ENCODE assay signal across 33 cellular contexts in genomic region chr1:178993559-178993958, GRCh38. TPM values are rescaled to one million over a fixed set of nuclear protein-coding genes. Genes with fewer than 3 reads are reported as not detected.
DNase-seq lines count a peak whose midpoint lies in the region; ATAC-seq, FAIRE-seq and TF ChIP-seq lines count a peak whose summit lies in the region.
"Had no signal": no experiment of that assay in that cellular context is flagged by ENCODE, and none has a peak within 500 bp of the region (broad histone marks: within the 10 kb centered on the region; RNA-seq: fewer than 3 reads in every experiment).

No MANE protein-coding gene starts in this region.

- no TSS peak for BruUV-seq in K562 (replicated peaks; lab: Mats Ljungman, UMichigan)

- H3K9me3 ChIP-seq in K562 (replicated peaks; ENCODE audit: control insufficient read depth, insufficient read depth, low read depth, low read length) = no peaks in the 10 kb centered on the region; the same call in 1 of the 2 replicates
- H3K9me3 ChIP-seq: BE2C had no signal

- H2AFZ ChIP-seq in K562 (ENCODE audit: low read depth, low read length) = no peak overlapping the region

- no peak for TF ChIP-seq POLR2A in K562 (conservative IDR thresholded peaks at IDR 0.05)

- H4K20me1 ChIP-seq in K562 (replicated peaks; ENCODE audit: control insufficient read depth, insufficient read depth, low read length) = no peaks in the 10 kb centered on the region
- H4K20me1 ChIP-seq: BLaER1; BLaER1 treated with 17β-estradiol and CSF1 and Interleukin-3, amounts not matched to agents 10 nM and 100 nM had no signal

- H3K36me3 ChIP-seq in K562 (ENCODE audit: control insufficient read depth, insufficient read depth, low read length) = no peaks in the 10 kb centered on the region
- H3K36me3 ChIP-seq: BE2C; BLaER1; BLaER1 treated with 17β-estradiol and CSF1 and Interleukin-3, amounts not matched to agents 10 nM and 100 nM had no signal

- in situ Hi-C loops in K562 (cut with MboI) = no loop called here

- no peak for TF ChIP-seq CTCF in K562 (IDR thresholded peaks at IDR 0.05 in 2 of 3, conservative IDR thresholded peaks at IDR 0.05 in 1 of 3; ENCODE audit: insufficient read depth in 2 of 3, low read depth in 1 of 3, low read length in 3 of 3)
- TF ChIP-seq CTCF in fibroblast of the aortic adventitia (IDR thresholded peaks at IDR 0.05; ENCODE audit: insufficient read depth, low read length) = no peak

- H3K9me1 ChIP-seq in K562 (ENCODE audit: control insufficient read depth, insufficient read depth, low read length) = no peaks in the 10 kb centered on the region

- 0% methylated on average over 1 of the region's 1 CpG for WGBS in K562 (ENCODE audit: insufficient coverage, low coverage, missing lambda C conversion rate)

- no peaks in the 10 kb centered on the region for H3K79me2 ChIP-seq in K562 (ENCODE audit: control insufficient read depth, insufficient read depth, low read length)

- no peak for FAIRE-seq in K562 (lab: Jason Lieb, UNC)
- FAIRE-seq: A204.1, A549, D721Med had no signal

- no peak overlapping the region for H3K27ac ChIP-seq in K562 (ENCODE audit: extremely low read depth, low read depth, low read length)
- H3K27ac ChIP-seq: 22Rv1; A549; BLaER1; BLaER1 treated with 17β-estradiol and CSF1 and Interleukin-3, amounts not matched to agents 10 nM and 100 nM; C4-2B had no signal

- no peaks in the 10 kb centered on the region for H3K4me1 ChIP-seq in K562 (replicated peaks in 1 of 2; ENCODE audit: control insufficient read depth in 2 of 2, insufficient read depth in 2 of 2, low read length in 2 of 2)
- H3K4me1 ChIP-seq: A549; BE2C; BLaER1; BLaER1 treated with 17β-estradiol and CSF1 and Interleukin-3, amounts not matched to agents 10 nM and 100 nM; Caco-2 had no signal

- TF ChIP-seq RAD21 in K562 (CRISPR knock-in tag; conservative IDR thresholded peaks at IDR 0.05 in 1 of 2, IDR thresholded peaks at IDR 0.05 in 1 of 2) = no peak

- no peak overlapping the region for H3K4me3 ChIP-seq in K562
- no peak overlapping the region for H3K4me3 ChIP-seq in fibroblast of the aortic adventitia (ENCODE audit: low read depth, low read length)
- H3K4me3 ChIP-seq: A549; BLaER1; BLaER1 treated with 17β-estradiol and CSF1 and Interleukin-3, amounts not matched to agents 10 nM and 100 nM had no signal

- CTCF ChIA-PET in K562 (lab: Yijun Ruan, JAX; ENCODE audit: low intra/inter-chr PET ratio) = interaction anchor here (0.5 kb wide), 1 partner anchor 485 kb away, joined by 3 read pairs; no protein-coding TSS in a partner anchor

- H3K9ac ChIP-seq in K562 (ENCODE audit: insufficient read depth in 1 of 2, low read depth in 2 of 2, low read length in 2 of 2) = no peak overlapping the region
- H3K9ac ChIP-seq: BLaER1; BLaER1 treated with 17β-estradiol and CSF1 and Interleukin-3, amounts not matched to agents 10 nM and 100 nM had no signal

- H3K27me3 ChIP-seq in K562 (ENCODE audit: control insufficient read depth in 2 of 2, insufficient read depth in 2 of 2, low read length in 2 of 2) = no peaks in the 10 kb centered on the region
- H3K27me3 ChIP-seq: BE2C; BLaER1; BLaER1 treated with 17β-estradiol and CSF1 and Interleukin-3, amounts not matched to agents 10 nM and 100 nM had no signal

- H3K4me2 ChIP-seq in K562 (ENCODE audit: insufficient read depth, low read length) = no peak overlapping the region
- H3K4me2 ChIP-seq: A549; BLaER1; BLaER1 treated with 17β-estradiol and CSF1 and Interleukin-3, amounts not matched to agents 10 nM and 100 nM had no signal

- 0 out of 2 replicates have a peak, but pooled peaks have one; percentile 17 for TF ChIP-seq EP300 in K562 (IDR thresholded peaks at IDR 0.05; ENCODE audit: low read length)

- no peak for DNase-seq in K562 (ENCODE audit: extremely low read depth in 1 of 4, low spot score in 3 of 4)
- DNase-seq in dedifferentiated amniotic fluid mesenchymal stem cell (ENCODE audit: extremely low spot score) = peak; percentile 25
- DNase-seq in fibroblast of the aortic adventitia (ENCODE audit: low read depth) = peak; percentile 7
- DNase-seq in NCI-H1436 treated with DMSO at 0.1 percent for 48 hours (lab: John Stamatoyannopoulos, UW) = no peak
- DNase-seq in RKO (ENCODE audit: low spot score) = no peak
- DNase-seq: 8988T; ACHN; AML-193; BE2C; C1 segment of cervical spinal cord; Caco-2; Calu3; CD4-positive, alpha-beta memory T cell; CD4-positive, alpha-beta T cell; CD4-positive, CD25-positive, alpha-beta regulatory T cell; CD8-positive, alpha-beta memory T cell; CD8-positive, alpha-beta T cell; COR-L47; DMS 273 treated with DMSO at 0.1 percent for 48 hours; DMS153; DMS53; DMS79; DMS79 treated with DMSO at 0.1 percent for 48 hours; DND-41; EL had no signal

- no peak for ATAC-seq in K562
- no peak for ATAC-seq in GM18502 (IDR thresholded peaks at IDR 0.05; ENCODE audit: poor library complexity, unreplicated experiment)
- ATAC-seq: A549; CD8-positive, alpha-beta T cell had no signal

- POLR2A ChIA-PET in K562 (lab: Yijun Ruan, JAX) = no interaction called here

- intact Hi-C loops in K562 (cut with micrococcal nuclease) = no loop called here

TF ChIP-seq in K562, 482 proteins besides CTCF, POLR2A, EP300 and RAD21:
- TF ChIP-seq TRIM24 (IDR thresholded peaks at IDR 0.05) = peak; percentile 83 to 89; a peak in 2 of 4 replicates
- TF ChIP-seq BRD9 (IDR thresholded peaks at IDR 0.05; ENCODE audit: low read depth, partially characterized antibody) = no peak
- TF ChIP-seq RCOR1 (IDR thresholded peaks at IDR 0.05; ENCODE audit: borderline replicate concordance in 1 of 2, low read depth in 2 of 2, low read length in 2 of 2) = no peak
- no peak for TF ChIP-seq CBFA2T3 (IDR thresholded peaks at IDR 0.05)
- TF ChIP-seq ZNF79 (CRISPR knock-in tag; IDR thresholded peaks at IDR 0.05; ENCODE audit: low read depth) = no peak
- no peak for TF ChIP-seq CEBPG (CRISPR knock-in tag; IDR thresholded peaks at IDR 0.05)
- peak in 1 of 2 experiments; percentile 79; a peak in 2 of 4 replicates for TF ChIP-seq CEBPG (tag; conservative IDR thresholded peaks at IDR 0.05 in 1 of 2, IDR thresholded peaks at IDR 0.05 in 1 of 2)
- TF ChIP-seq ELF4 (CRISPR knock-in tag; IDR thresholded peaks at IDR 0.05) = no peak

RNA-seq across cellular contexts. Expression of gene FAM20B, which starts 32.1 kb away (rescaled TPM):
- 56.4 and 57.9 TPM in 2 replicates for total RNA-seq in K562 (2011; cell fraction: chromatin; rRNA removed; ENCODE audit: low replicate concordance)
- 30.9 and 35.8 TPM in 2 replicates for total RNA-seq in K562 (2011; cell fraction: nucleolus; rRNA removed)
- 54.3 and 85.3 TPM in 2 replicates for total RNA-seq in K562 (2011; cell fraction: nucleoplasm; rRNA removed)
- total RNA-seq in K562 (2014; rRNA removed) (28.9 and 32.8 TPM in 2 replicates), K562 (2014; rRNA removed; fragmentation: Illumina TruSeq; extraction: Trizol) (63.8 and 70.0 TPM in 2 replicates), K562 (2015; rRNA removed; fragmentation: Illumina TruSeq; extraction: Trizol) (51.2 and 56.6 TPM in 2 replicates), K562 (2021) (61.3 and 67.5 TPM in 2 replicates), fibroblast of the aortic adventitia (ENCODE audit: low replicate concordance) (33.9 and 41.5 TPM in 2 replicates)
- polyA plus RNA-seq in K562 (2011; rRNA removed) (45.5 and 47.7 TPM in 2 replicates), K562 (2014; fragmentation: Illumina TruSeq; extraction: Trizol) (37.7 and 42.9 TPM in 2 replicates), K562 (2014; fragmentation: Nextera tagmentation; extraction: Ambion mirVana) (10 to 100 TPM in 1 of 2 experiments, 1 to 10 TPM in 1; 7.2 to 10.7 TPM), K562 (2014; rRNA removed) (25.5 and 29.2 TPM in 2 replicates)
- polyA plus RNA-seq in K562 (2011; cell fraction: cytosol; rRNA removed) = 16.7 and 30.0 TPM in 2 replicates
- polyA plus RNA-seq in K562 (2011; cell fraction: nucleus; rRNA removed) = 16.0 and 22.1 TPM in 2 replicates
- 24.4 and 27.6 TPM in 2 replicates for polyA plus RNA-seq in K562 (2012)
- 106 and 108 TPM in 2 replicates for polyA minus RNA-seq in K562 (2011; rRNA and poly(A)+ RNA removed)
- 36.5 and 48.0 TPM in 2 replicates for polyA minus RNA-seq in K562 (2011; cell fraction: cytosol; rRNA and poly(A)+ RNA removed)
- 9.8 and 19.0 TPM in 2 replicates for polyA minus RNA-seq in K562 (2011; cell fraction: nucleus; rRNA and poly(A)+ RNA removed)

Comparison
In these comparisons a context has a peak if more than half of its experiments do, and no peak if none do; other contexts are left out.
1. DNase-seq: peak in dedifferentiated amniotic fluid mesenchymal stem cell (single experiment) and fibroblast of the aortic adventitia (single experiment); none in K562 (0 of 4), NCI-H1436 treated with DMSO at 0.1 percent for 48 hours (single experiment) and RKO (single experiment).